Comparison of ENCODE assay signal across 7 cellular contexts in genomic region chr5:88659529-88660325, GRCh38.
DNase-seq lines count a peak whose midpoint lies in the region; ATAC-seq and TF ChIP-seq lines count a peak whose summit lies in the region.

No MANE protein-coding gene starts in this region.

- no peaks in the 10 kb centered on the region for H3K36me3 Mint-ChIP-seq in activated T-helper 17 cell treated with anti-CD3 and anti-CD28 coated beads, Interleukin-2, amount 50 U/mL, for 72 hours (ENCODE audit: low read depth)
- H3K36me3 Mint-ChIP-seq in neural crest cell (ENCODE audit: low read depth) = no peaks in the 10 kb centered on the region

- H3K27ac Mint-ChIP-seq in activated T-helper 17 cell treated with anti-CD3 and anti-CD28 coated beads, Interleukin-2, amount 50 U/mL, for 72 hours = no peak overlapping the region
- no peak overlapping the region for H3K27ac Mint-ChIP-seq in neural crest cell (ENCODE audit: unreplicated experiment)

- peak; percentile 44 for ATAC-seq in GM19035 (IDR thresholded peaks at IDR 0.05; ENCODE audit: unreplicated experiment)
- peak; percentile 55 for ATAC-seq in HG02884 (IDR thresholded peaks at IDR 0.05; ENCODE audit: unreplicated experiment)
- no peak for ATAC-seq in activated T-helper 17 cell treated with anti-CD3 and anti-CD28 coated beads, Interleukin-2, amount 50 U/mL, for 72 hours (replicated peaks)

- DNase-seq in neural crest cell (ENCODE audit: low read depth, low spot score) = no peak
- no peak for DNase-seq in SKM-1 (lab: John Stamatoyannopoulos, UW; ENCODE audit: unreplicated experiment)
- DNase-seq in NK-92 treated with Interleukin-12 subunit alpha and Interleukin-12 subunit beta, amount 100 ng/mL, for 24 hours (lab: John Stamatoyannopoulos, UW) = no peak
- no peak for DNase-seq in activated CD4-positive, CD25-positive, alpha-beta regulatory T cell treated with anti-CD3 and anti-CD28 coated beads, Interleukin-2, amount 50 U/mL, for 72 hours

- peaks cover 7% of the 10 kb centered on the region for H3K9me3 Mint-ChIP-seq in activated T-helper 17 cell treated with anti-CD3 and anti-CD28 coated beads, Interleukin-2, amount 50 U/mL, for 72 hours
- no peaks in the 10 kb centered on the region for H3K9me3 Mint-ChIP-seq in neural crest cell

- peaks cover 4% of the 10 kb centered on the region for H3K4me1 Mint-ChIP-seq in activated T-helper 17 cell treated with anti-CD3 and anti-CD28 coated beads, Interleukin-2, amount 50 U/mL, for 72 hours
- peaks cover 40% of the 10 kb centered on the region for H3K4me1 Mint-ChIP-seq in neural crest cell

- peak overlapping the region; percentile 23 for H3K4me3 Mint-ChIP-seq in activated T-helper 17 cell treated with anti-CD3 and anti-CD28 coated beads, Interleukin-2, amount 50 U/mL, for 72 hours
- peak overlapping the region; percentile 84 for H3K4me3 Mint-ChIP-seq in neural crest cell

- peaks cover 50% of the 10 kb centered on the region for H3K27me3 Mint-ChIP-seq in activated T-helper 17 cell treated with anti-CD3 and anti-CD28 coated beads, Interleukin-2, amount 50 U/mL, for 72 hours
- peaks cover 70% of the 10 kb centered on the region for H3K27me3 Mint-ChIP-seq in neural crest cell (ENCODE audit: low read depth)

- no peak for TF ChIP-seq CTCF in neural crest cell (conservative IDR thresholded peaks at IDR 0.05)
